ENCODE assay signal across 37 cellular contexts in the genomic region with DNA sequence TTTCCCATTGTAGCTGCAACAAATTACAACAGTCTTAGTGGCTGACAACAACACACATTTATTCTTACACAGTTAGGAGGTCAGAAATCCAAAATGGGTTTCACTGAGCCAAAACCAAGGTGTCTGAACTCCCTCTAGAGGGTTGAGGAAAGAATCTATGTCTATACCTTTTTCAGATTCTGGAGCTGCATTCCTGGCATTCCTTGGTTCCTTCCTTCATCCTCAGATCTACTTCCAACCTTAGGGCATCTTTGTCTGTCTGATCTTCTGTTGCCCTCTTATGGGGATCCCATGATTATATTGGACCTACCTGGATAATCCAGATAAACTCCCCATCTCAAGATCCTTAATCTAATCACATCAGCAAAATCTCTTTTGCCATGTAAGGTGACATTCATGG.
"Had no signal": no experiment of that assay in that cellular context is flagged by ENCODE, and none has a peak within 500 bp of the region (broad histone marks: within the 10 kb centered on the region; RNA-seq: fewer than 3 reads in every experiment).

No MANE protein-coding gene starts in this region.

- H3K4me1 Mint-ChIP-seq: activated CD4-positive, alpha-beta T cell treated with anti-CD3 and anti-CD28 coated beads for 36 hours; activated CD4-positive, alpha-beta T cell treated with anti-CD3 and anti-CD28 coated beads, Interleukin-2, amount 10 ng/mL, durations not matched to agents 24 days and 14 days; activated CD8-positive, alpha-beta memory T cell treated with anti-CD3 and anti-CD28 coated beads, Interleukin-2, amount 10 ng/mL, durations not matched to agents 7 days and 5 days; activated naive CD4-positive, alpha-beta T cell treated with anti-CD3 and anti-CD28 coated beads, Interleukin-2, amount 10 ng/mL, durations not matched to agents 7 days and 5 days; central memory CD8-positive, alpha-beta T cell; T-helper 17 cell had no signal

- H3K27ac Mint-ChIP-seq: activated CD4-positive, alpha-beta memory T cell treated with anti-CD3 and anti-CD28 coated beads for 36 hours; activated CD4-positive, alpha-beta T cell treated with anti-CD3 and anti-CD28 coated beads for 36 hours; activated CD4-positive, alpha-beta T cell treated with anti-CD3 and anti-CD28 coated beads, Interleukin-2, amount 10 ng/mL, durations not matched to agents 24 days and 14 days; activated CD8-positive, alpha-beta memory T cell treated with anti-CD3 and anti-CD28 coated beads, Interleukin-2, amount 10 ng/mL, durations not matched to agents 7 days and 5 days; activated CD8-positive, alpha-beta T cell treated with anti-CD3 and anti-CD28 coated beads, Interleukin-2, amount 10 ng/mL, durations not matched to agents 7 days and 5 days; activated naive CD4-positive, alpha-beta T cell treated with anti-CD3 and anti-CD28 coated beads, Interleukin-2, amount 10 ng/mL, durations not matched to agents 7 days and 5 days; activated naive CD8-positive, alpha-beta T cell; activated T-helper 1 cell treated with anti-CD3 and anti-CD28 coated beads, Interleukin-12 subunit alpha, Interleukin-12 subunit beta, Interleukin-2, Interleukin-4 antibody, amounts not matched to agents 30 ng/mL and 10 ng/mL and 1 ng/mL, durations not matched to agents 14 hours and 24 hours and 36 hours; dendritic cell treated with granulocyte-macrophage colony-stimulating factor and Interleukin-4, amounts not matched to agents 40 ng/mL and 50 ng/mL, for 4 days; T-helper 17 cell; T-helper 2 cell treated with Interferon-gamma antibody and Interleukin-4, amounts not matched to agents 5 μg/mL and 100 μg/mL, for 36 hours had no signal

- FAIRE-seq: astrocyte, bronchial epithelial cell, endometrium, endothelial cell of umbilical vein had no signal

- H3K36me3 ChIP-seq: brain microvascular endothelial cell, esophagus squamous epithelium, gastroesophageal sphincter, heart right ventricle, WERI-Rb-1 had no signal

- H3K4me3 Mint-ChIP-seq: activated CD4-positive, alpha-beta memory T cell treated with anti-CD3 and anti-CD28 coated beads for 36 hours; activated CD4-positive, alpha-beta T cell treated with anti-CD3 and anti-CD28 coated beads for 36 hours; activated CD4-positive, alpha-beta T cell treated with anti-CD3 and anti-CD28 coated beads, Interleukin-2, amount 10 ng/mL, durations not matched to agents 24 days and 14 days; activated CD8-positive, alpha-beta memory T cell treated with anti-CD3 and anti-CD28 coated beads, Interleukin-2, amount 10 ng/mL, durations not matched to agents 7 days and 5 days; activated CD8-positive, alpha-beta T cell treated with anti-CD3 and anti-CD28 coated beads, Interleukin-2, amount 10 ng/mL, durations not matched to agents 7 days and 5 days; activated naive CD4-positive, alpha-beta T cell treated with anti-CD3 and anti-CD28 coated beads, Interleukin-2, amount 10 ng/mL, durations not matched to agents 7 days and 5 days; activated naive CD8-positive, alpha-beta T cell; activated T-helper 1 cell treated with anti-CD3 and anti-CD28 coated beads, Interleukin-12 subunit alpha, Interleukin-12 subunit beta, Interleukin-2, Interleukin-4 antibody, amounts not matched to agents 30 ng/mL and 10 ng/mL and 1 ng/mL, durations not matched to agents 14 hours and 24 hours and 36 hours; central memory CD8-positive, alpha-beta T cell; dendritic cell treated with granulocyte-macrophage colony-stimulating factor and Interleukin-4, amounts not matched to agents 40 ng/mL and 50 ng/mL, for 4 days; T-helper 17 cell; T-helper 2 cell treated with Interferon-gamma antibody and Interleukin-4, amounts not matched to agents 5 μg/mL and 100 μg/mL, for 36 hours had no signal

- DNase-seq: activated CD4-positive, alpha-beta memory T cell treated with anti-CD3 and anti-CD28 coated beads for 36 hours; activated CD4-positive, alpha-beta T cell treated with anti-CD3 and anti-CD28 coated beads, Interleukin-2, amount 10 ng/mL, durations not matched to agents 24 days and 14 days; activated CD4-positive, CD25-positive, alpha-beta regulatory T cell; activated CD4-positive, CD25-positive, alpha-beta regulatory T cell treated with anti-CD3 and anti-CD28 coated beads, Interleukin-2, amount 50 U/mL, for 72 hours; activated CD8-positive, alpha-beta memory T cell treated with anti-CD3 and anti-CD28 coated beads, Interleukin-2, amount 10 ng/mL, durations not matched to agents 7 days and 5 days; activated CD8-positive, alpha-beta memory T cell treated with anti-CD3 and anti-CD28 coated beads, Interleukin-2, amount 50 U/mL, for 4 hours; activated CD8-positive, alpha-beta T cell treated with anti-CD3 and anti-CD28 coated beads, Interleukin-2, amount 10 ng/mL, durations not matched to agents 7 days and 5 days; activated gamma-delta T cell; activated naive CD4-positive, alpha-beta T cell; activated naive CD4-positive, alpha-beta T cell treated with anti-CD3 and anti-CD28 coated beads, Interleukin-2, amount 10 ng/mL, durations not matched to agents 7 days and 5 days; activated T-cell treated with anti-CD3 and anti-CD28 coated beads, Interleukin-2, amount 50 U/mL, for 1 hour; activated T-cell treated with anti-CD3 and anti-CD28 coated beads, Interleukin-2, amount 50 U/mL, for 48 hours; amniotic stem cell; anterior cingulate cortex; brain microvascular endothelial cell; dorsolateral prefrontal cortex; effector memory CD4-positive, alpha-beta T cell; esophagus squamous epithelium; foreskin melanocyte; heart right ventricle; T-helper 1 cell; T-helper 17 cell; T1000; WERI-Rb-1 had no signal

- H3K9me3 ChIP-seq: esophagus squamous epithelium had no signal

- H3K9me3 Mint-ChIP-seq: activated CD4-positive, alpha-beta memory T cell treated with anti-CD3 and anti-CD28 coated beads for 36 hours; activated CD4-positive, alpha-beta T cell treated with anti-CD3 and anti-CD28 coated beads, Interleukin-2, amount 10 ng/mL, durations not matched to agents 24 days and 14 days; activated naive CD4-positive, alpha-beta T cell treated with anti-CD3 and anti-CD28 coated beads, Interleukin-2, amount 10 ng/mL, durations not matched to agents 7 days and 5 days; activated T-helper 1 cell treated with anti-CD3 and anti-CD28 coated beads, Interleukin-12 subunit alpha, Interleukin-12 subunit beta, Interleukin-2, Interleukin-4 antibody, amounts not matched to agents 30 ng/mL and 10 ng/mL and 1 ng/mL, durations not matched to agents 14 hours and 24 hours and 36 hours; dendritic cell treated with granulocyte-macrophage colony-stimulating factor and Interleukin-4, amounts not matched to agents 40 ng/mL and 50 ng/mL, for 4 days; T-helper 2 cell treated with Interferon-gamma antibody and Interleukin-4, amounts not matched to agents 5 μg/mL and 100 μg/mL, for 36 hours had no signal

- H3K27me3 Mint-ChIP-seq: activated CD4-positive, alpha-beta memory T cell treated with anti-CD3 and anti-CD28 coated beads for 36 hours; activated CD4-positive, alpha-beta T cell treated with anti-CD3 and anti-CD28 coated beads, Interleukin-2, amount 10 ng/mL, durations not matched to agents 24 days and 14 days; activated CD8-positive, alpha-beta memory T cell treated with anti-CD3 and anti-CD28 coated beads, Interleukin-2, amount 10 ng/mL, durations not matched to agents 7 days and 5 days; activated naive CD4-positive, alpha-beta T cell treated with anti-CD3 and anti-CD28 coated beads, Interleukin-2, amount 10 ng/mL, durations not matched to agents 7 days and 5 days; activated naive CD8-positive, alpha-beta T cell; central memory CD8-positive, alpha-beta T cell; dendritic cell treated with granulocyte-macrophage colony-stimulating factor and Interleukin-4, amounts not matched to agents 40 ng/mL and 50 ng/mL, for 4 days; T-helper 17 cell had no signal

- H3K4me1 ChIP-seq: esophagus squamous epithelium, gastroesophageal sphincter, heart right ventricle had no signal

- H3K4me3 ChIP-seq: coronary artery, dorsolateral prefrontal cortex, esophagus squamous epithelium, gastroesophageal sphincter, heart right ventricle had no signal

- H3K36me3 Mint-ChIP-seq: activated CD4-positive, alpha-beta memory T cell treated with anti-CD3 and anti-CD28 coated beads for 36 hours; activated CD8-positive, alpha-beta memory T cell treated with anti-CD3 and anti-CD28 coated beads, Interleukin-2, amount 10 ng/mL, durations not matched to agents 7 days and 5 days; activated naive CD4-positive, alpha-beta T cell treated with anti-CD3 and anti-CD28 coated beads, Interleukin-2, amount 10 ng/mL, durations not matched to agents 7 days and 5 days; activated naive CD8-positive, alpha-beta T cell had no signal

- H3K27ac ChIP-seq: brain microvascular endothelial cell, coronary artery, dorsolateral prefrontal cortex, epithelial cell of prostate, esophagus squamous epithelium, gastroesophageal sphincter, heart right ventricle, WERI-Rb-1 had no signal

- H3K27me3 ChIP-seq: brain microvascular endothelial cell, dorsolateral prefrontal cortex, esophagus squamous epithelium, gastroesophageal sphincter, heart right ventricle had no signal
